In the genomic region with DNA sequence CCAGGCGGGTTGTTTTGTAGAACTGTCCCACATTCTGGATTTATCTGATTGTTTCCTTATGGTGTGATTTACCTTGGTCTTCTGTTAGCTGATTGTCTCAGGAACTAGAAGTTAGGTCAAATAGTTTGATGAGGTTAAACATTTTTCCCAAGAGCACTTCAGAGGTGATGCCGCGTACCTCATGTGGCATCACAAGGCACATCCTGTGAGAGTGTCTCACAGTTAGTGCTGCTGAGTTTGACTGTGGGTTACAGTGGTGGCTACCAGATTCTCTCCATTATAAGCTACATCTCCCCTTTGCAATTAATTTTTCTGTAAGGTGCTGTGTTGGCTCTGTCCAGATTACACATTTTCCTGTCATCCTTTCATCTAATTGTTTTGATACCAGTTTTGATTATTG, we compare ENCODE assay signal across 17 cellular contexts. TPM values are rescaled to one million over a fixed set of nuclear protein-coding genes. Genes with fewer than 3 reads are reported as not detected.
A peak's percentile ranks its signal among the peaks of the same experiment; 100 is the strongest.
DNase-seq lines count a peak whose midpoint lies in the region; ATAC-seq and TF ChIP-seq lines count a peak whose summit lies in the region.
"Had no signal": no experiment of that assay in that cellular context is flagged by ENCODE, and none has a peak within 500 bp of the region (broad histone marks: within the 10 kb centered on the region; RNA-seq: fewer than 3 reads in every experiment).

No MANE protein-coding gene starts in this region.

- H3K27me3 ChIP-seq in CD4-positive, CD25-positive, alpha-beta regulatory T cell (ENCODE audit: control insufficient read depth, insufficient read depth, low read length) = no peaks in the 10 kb centered on the region
- no peaks in the 10 kb centered on the region for H3K27me3 ChIP-seq in naive thymus-derived CD4-positive, alpha-beta T cell (ENCODE audit: control insufficient read depth in 2 of 2, insufficient read depth in 2 of 2, low read length in 2 of 2)
- H3K27me3 ChIP-seq: BLaER1 had no signal

- peaks cover 7% of the 10 kb centered on the region for H3K4me1 Mint-ChIP-seq in activated CD8-positive, alpha-beta T cell treated with anti-CD3 and anti-CD28 coated beads for 36 hours (ENCODE audit: low read depth)
- peaks cover 14% of the 10 kb centered on the region for H3K4me1 Mint-ChIP-seq in activated CD8-positive, alpha-beta T cell treated with anti-CD3 and anti-CD28 coated beads, Interleukin-2, amount 10 ng/mL, durations not matched to agents 7 days and 5 days (ENCODE audit: low read depth)
- peaks cover 0 to 16% (median 3%) of the 10 kb centered on the region in 4 donors for H3K4me1 Mint-ChIP-seq in CD4-positive, CD25-positive, alpha-beta regulatory T cell
- no peaks in the 10 kb centered on the region for H3K4me1 Mint-ChIP-seq in WTC11
- H3K4me1 Mint-ChIP-seq in naive thymus-derived CD4-positive, alpha-beta T cell = peaks cover 7 to 9% (median 8%) of the 10 kb centered on the region in 7 donors

- ATAC-seq in activated CD8-positive, alpha-beta T cell treated with anti-CD3 and anti-CD28 coated beads for 36 hours = no peak
- no peak for ATAC-seq in activated CD8-positive, alpha-beta T cell treated with anti-CD3 and anti-CD28 coated beads, Interleukin-2, amount 10 ng/mL, durations not matched to agents 7 days and 5 days
- ATAC-seq in CD4-positive, CD25-positive, alpha-beta regulatory T cell (ENCODE audit: low read depth in 2 of 2) = no peak
- ATAC-seq in WTC11 = no peak
- no peak for ATAC-seq in naive thymus-derived CD4-positive, alpha-beta T cell
- ATAC-seq in HG03039 (IDR thresholded peaks at IDR 0.05; ENCODE audit: unreplicated experiment) = no peak
- ATAC-seq: GM12878, HCT116 had no signal

- POLR2A ChIA-PET in activated CD8-positive, alpha-beta T cell treated with anti-CD3 and anti-CD28 coated beads for 36 hours (lab: Charles Lee) = interaction anchor here (2.9 kb wide), 1 partner anchor 12 kb away, joined by 9 read pairs; no protein-coding TSS in a partner anchor
- POLR2A ChIA-PET in activated CD8-positive, alpha-beta T cell treated with anti-CD3 and anti-CD28 coated beads, Interleukin-2, amount 10 ng/mL, durations not matched to agents 7 days and 5 days (lab: Charles Lee) = interaction anchor here (0.9 to 1.6 kb wide), 3 partner anchors 13 to 39 kb away, joined by 3 read pairs; a partner anchor contains a TSS
- POLR2A ChIA-PET in WTC11 (lab: Charles Lee) = interaction anchor here (0.7 to 1.0 kb wide), 2 partner anchors 26 to 115 kb away, joined by 4 to 8 read pairs; no protein-coding TSS in a partner anchor
- POLR2A ChIA-PET in naive thymus-derived CD4-positive, alpha-beta T cell (lab: Charles Lee) = interaction anchor here (1.8 kb wide), 1 partner anchor 102 kb away, joined by 6 read pairs; a partner anchor contains a TSS

- peaks cover 42% of the 10 kb centered on the region for H3K36me3 ChIP-seq in CD4-positive, CD25-positive, alpha-beta regulatory T cell (ENCODE audit: control insufficient read depth, insufficient read depth, low read length)
- H3K36me3 ChIP-seq in naive thymus-derived CD4-positive, alpha-beta T cell (ENCODE audit: control insufficient read depth in 2 of 3, insufficient read depth in 3 of 3, low read length in 3 of 3) = peaks cover 0 to 48% (median 4%) of the 10 kb centered on the region in 3 experiments

- no peak overlapping the region for H3K4me3 Mint-ChIP-seq in activated CD8-positive, alpha-beta T cell treated with anti-CD3 and anti-CD28 coated beads for 36 hours
- H3K4me3 Mint-ChIP-seq in activated CD8-positive, alpha-beta T cell treated with anti-CD3 and anti-CD28 coated beads, Interleukin-2, amount 10 ng/mL, durations not matched to agents 7 days and 5 days = no peak overlapping the region
- no peak overlapping the region for H3K4me3 Mint-ChIP-seq in CD4-positive, CD25-positive, alpha-beta regulatory T cell
- no peak overlapping the region for H3K4me3 Mint-ChIP-seq in WTC11
- H3K4me3 Mint-ChIP-seq in naive thymus-derived CD4-positive, alpha-beta T cell = no peak overlapping the region

- no peaks in the 10 kb centered on the region for H3K9me3 ChIP-seq in CD4-positive, CD25-positive, alpha-beta regulatory T cell (ENCODE audit: control insufficient read depth in 2 of 2, low read length in 2 of 2)
- no peaks in the 10 kb centered on the region for H3K9me3 ChIP-seq in naive thymus-derived CD4-positive, alpha-beta T cell (ENCODE audit: control insufficient read depth in 2 of 3, low read length in 3 of 3)
- H3K9me3 ChIP-seq: BLaER1 had no signal

- H3K9me3 Mint-ChIP-seq in activated CD8-positive, alpha-beta T cell treated with anti-CD3 and anti-CD28 coated beads for 36 hours = no peaks in the 10 kb centered on the region
- no peaks in the 10 kb centered on the region for H3K9me3 Mint-ChIP-seq in activated CD8-positive, alpha-beta T cell treated with anti-CD3 and anti-CD28 coated beads, Interleukin-2, amount 10 ng/mL, durations not matched to agents 7 days and 5 days (ENCODE audit: insufficient read depth)
- no peaks in the 10 kb centered on the region for H3K9me3 Mint-ChIP-seq in CD4-positive, CD25-positive, alpha-beta regulatory T cell
- no peaks in the 10 kb centered on the region for H3K9me3 Mint-ChIP-seq in WTC11
- no peaks in the 10 kb centered on the region for H3K9me3 Mint-ChIP-seq in naive thymus-derived CD4-positive, alpha-beta T cell

- H3K4me1 ChIP-seq in CD4-positive, CD25-positive, alpha-beta regulatory T cell (ENCODE audit: control insufficient read depth, insufficient read depth, low read length, poor library complexity, severe bottlenecking) = no peaks in the 10 kb centered on the region
- no peaks in the 10 kb centered on the region for H3K4me1 ChIP-seq in naive thymus-derived CD4-positive, alpha-beta T cell (ENCODE audit: control insufficient read depth in 2 of 2, insufficient read depth in 2 of 2, low read length in 2 of 2)

- no peak for TF ChIP-seq CTCF in activated CD8-positive, alpha-beta T cell treated with anti-CD3 and anti-CD28 coated beads for 36 hours (IDR thresholded peaks at IDR 0.05)
- TF ChIP-seq CTCF in WTC11 (IDR thresholded peaks at IDR 0.05) = no peak

- intact Hi-C loops in activated CD8-positive, alpha-beta T cell treated with anti-CD3 and anti-CD28 coated beads for 36 hours (cut with micrococcal nuclease) = no loop called here
- intact Hi-C loops in naive thymus-derived CD4-positive, alpha-beta T cell (cut with micrococcal nuclease) = no loop called here

- CTCF ChIA-PET in activated CD8-positive, alpha-beta T cell treated with anti-CD3 and anti-CD28 coated beads for 36 hours (lab: Charles Lee) = interaction anchor here (0.6 to 1.5 kb wide), 5 partner anchors 11 to 152 kb away, joined by 3 to 4 read pairs (median 3); no protein-coding TSS in a partner anchor
- CTCF ChIA-PET in activated CD8-positive, alpha-beta T cell treated with anti-CD3 and anti-CD28 coated beads, Interleukin-2, amount 10 ng/mL, durations not matched to agents 7 days and 5 days (lab: Charles Lee) = interaction anchor here (0.8 to 1.4 kb wide), 4 partner anchors 17 to 104 kb away, joined by 3 to 8 read pairs (median 4); no protein-coding TSS in a partner anchor
- CTCF ChIA-PET in WTC11 (lab: Charles Lee) = interaction anchor here (0.8 to 2.7 kb wide), 4 partner anchors 10 to 115 kb away, joined by 3 to 11 read pairs (median 4); no protein-coding TSS in a partner anchor
- CTCF ChIA-PET in naive thymus-derived CD4-positive, alpha-beta T cell (lab: Charles Lee) = interaction anchor here (0.6 to 1.2 kb wide), 5 partner anchors 10 to 115 kb away, joined by 3 to 4 read pairs (median 3); a partner anchor contains a TSS

- H3K27me3 Mint-ChIP-seq in activated CD8-positive, alpha-beta T cell treated with anti-CD3 and anti-CD28 coated beads for 36 hours = no peaks in the 10 kb centered on the region
- no peaks in the 10 kb centered on the region for H3K27me3 Mint-ChIP-seq in activated CD8-positive, alpha-beta T cell treated with anti-CD3 and anti-CD28 coated beads, Interleukin-2, amount 10 ng/mL, durations not matched to agents 7 days and 5 days (ENCODE audit: low read depth)
- no peaks in the 10 kb centered on the region for H3K27me3 Mint-ChIP-seq in CD4-positive, CD25-positive, alpha-beta regulatory T cell
- no peaks in the 10 kb centered on the region for H3K27me3 Mint-ChIP-seq in WTC11 (ENCODE audit: low read depth)
- H3K27me3 Mint-ChIP-seq in naive thymus-derived CD4-positive, alpha-beta T cell = no peaks in the 10 kb centered on the region

- no peak for DNase-seq in activated CD8-positive, alpha-beta T cell treated with anti-CD3 and anti-CD28 coated beads for 36 hours
- no peak for DNase-seq in activated CD8-positive, alpha-beta T cell treated with anti-CD3 and anti-CD28 coated beads, Interleukin-2, amount 10 ng/mL, durations not matched to agents 7 days and 5 days
- no peak for DNase-seq in CD4-positive, CD25-positive, alpha-beta regulatory T cell
- DNase-seq in WTC11 (ENCODE audit: low spot score) (no peak), NCI-H69 (lab: John Stamatoyannopoulos, UW) (no peak), NCI-H1417 (lab: John Stamatoyannopoulos, UW) (no peak)
- DNase-seq in naive thymus-derived CD4-positive, alpha-beta T cell = no peak
- DNase-seq: Calu3, DMS 273 treated with DMSO at 0.1 percent for 48 hours had no signal

- H3K36me3 Mint-ChIP-seq in activated CD8-positive, alpha-beta T cell treated with anti-CD3 and anti-CD28 coated beads for 36 hours (ENCODE audit: low read depth) = peaks cover 35% of the 10 kb centered on the region
- H3K36me3 Mint-ChIP-seq in activated CD8-positive, alpha-beta T cell treated with anti-CD3 and anti-CD28 coated beads, Interleukin-2, amount 10 ng/mL, durations not matched to agents 7 days and 5 days (ENCODE audit: low read depth) = peaks cover 51% of the 10 kb centered on the region
- H3K36me3 Mint-ChIP-seq in CD4-positive, CD25-positive, alpha-beta regulatory T cell = peaks cover 15% of the 10 kb centered on the region
- peaks cover 6% of the 10 kb centered on the region; the same call in 1 of the 2 replicates for H3K36me3 Mint-ChIP-seq in WTC11
- H3K36me3 Mint-ChIP-seq in naive thymus-derived CD4-positive, alpha-beta T cell = peaks cover 0 to 13% (median 0%) of the 10 kb centered on the region in 5 donors

- peak overlapping the region; percentile 46 for H3K27ac Mint-ChIP-seq in activated CD8-positive, alpha-beta T cell treated with anti-CD3 and anti-CD28 coated beads for 36 hours
- H3K27ac Mint-ChIP-seq in activated CD8-positive, alpha-beta T cell treated with anti-CD3 and anti-CD28 coated beads, Interleukin-2, amount 10 ng/mL, durations not matched to agents 7 days and 5 days = no peak overlapping the region
- peak overlapping the region in 2 of 3 donors; percentile 64 to 78 for H3K27ac Mint-ChIP-seq in CD4-positive, CD25-positive, alpha-beta regulatory T cell
- H3K27ac Mint-ChIP-seq in WTC11 = 0 out of 2 replicates have a peak overlapping the region, but pooled peaks have one; percentile 57
- peak overlapping the region in 6 of 9 donors; percentile 1 to 61 (median 5) for H3K27ac Mint-ChIP-seq in naive thymus-derived CD4-positive, alpha-beta T cell

- H3K27ac ChIP-seq in CD4-positive, CD25-positive, alpha-beta regulatory T cell (ENCODE audit: insufficient read depth, low read length, poor library complexity, severe bottlenecking) = no peak overlapping the region
- H3K27ac ChIP-seq in naive thymus-derived CD4-positive, alpha-beta T cell (ENCODE audit: low read depth, low read length) = no peak overlapping the region
- H3K27ac ChIP-seq: 22Rv1, BLaER1, HL-60 had no signal

- H3K4me3 ChIP-seq in CD4-positive, CD25-positive, alpha-beta regulatory T cell (ENCODE audit: low read depth, low read length) = no peak overlapping the region
- H3K4me3 ChIP-seq in naive thymus-derived CD4-positive, alpha-beta T cell (ENCODE audit: low read length) = no peak overlapping the region
- H3K4me3 ChIP-seq: BLaER1, GM12878 had no signal

RNA-seq across cellular contexts. Expression of a gene that starts 12.6 kb away (rescaled TPM):
- 10 to 100 TPM; 78.8 to 83.5 TPM for total RNA-seq in activated CD8-positive, alpha-beta T cell treated with anti-CD3 and anti-CD28 coated beads for 36 hours
- total RNA-seq in activated CD8-positive, alpha-beta T cell treated with anti-CD3 and anti-CD28 coated beads, Interleukin-2, amount 10 ng/mL, durations not matched to agents 7 days and 5 days = 10 to 100 TPM; 48.4 to 49.7 TPM
- 21.1 TPM for total RNA-seq in CD4-positive, CD25-positive, alpha-beta regulatory T cell
- 10 to 100 TPM; 59.7 to 72.3 (median 66.8) TPM for polyA plus RNA-seq in CD4-positive, CD25-positive, alpha-beta regulatory T cell
- total RNA-seq in WTC11 (2021) = 83.0 to 95.5 TPM (median 90.8 TPM) in 3 replicates
- total RNA-seq in naive thymus-derived CD4-positive, alpha-beta T cell = 10 to 100 TPM; 17.7 to 61.2 (median 58.0) TPM
- polyA plus RNA-seq in naive thymus-derived CD4-positive, alpha-beta T cell = 10 to 100 TPM; 67.3 to 72.6 TPM

RNA-seq across cellular contexts. Expression of a gene that starts 21.2 kb away (rescaled TPM):
- 10 to 100 TPM; 52.4 to 61.1 TPM for total RNA-seq in activated CD8-positive, alpha-beta T cell treated with anti-CD3 and anti-CD28 coated beads for 36 hours
- total RNA-seq in activated CD8-positive, alpha-beta T cell treated with anti-CD3 and anti-CD28 coated beads, Interleukin-2, amount 10 ng/mL, durations not matched to agents 7 days and 5 days = 10 to 100 TPM; 53.7 to 55.2 TPM
- 89.9 TPM for total RNA-seq in CD4-positive, CD25-positive, alpha-beta regulatory T cell
- 1 to 10 TPM; 2.3 to 3.8 (median 3.1) TPM for polyA plus RNA-seq in CD4-positive, CD25-positive, alpha-beta regulatory T cell
- 11.1 to 14.7 TPM (median 12.3 TPM) in 3 replicates for total RNA-seq in WTC11 (2021)
- 100 to 1,000 TPM in 1 of 5 experiments, 10 to 100 TPM in 4; 54.9 to 106 (median 68.0) TPM for total RNA-seq in naive thymus-derived CD4-positive, alpha-beta T cell
- polyA plus RNA-seq in naive thymus-derived CD4-positive, alpha-beta T cell = 1 to 10 TPM; 2.5 to 3.3 TPM

RNA-seq across cellular contexts. Expression of a gene that starts 38.4 kb away (rescaled TPM):
- total RNA-seq in activated CD8-positive, alpha-beta T cell treated with anti-CD3 and anti-CD28 coated beads for 36 hours = 100 to 1,000 TPM; 205 to 208 TPM
- total RNA-seq in activated CD8-positive, alpha-beta T cell treated with anti-CD3 and anti-CD28 coated beads, Interleukin-2, amount 10 ng/mL, durations not matched to agents 7 days and 5 days = 100 to 1,000 TPM; 317 to 321 TPM
- total RNA-seq in CD4-positive, CD25-positive, alpha-beta regulatory T cell = 203 TPM
- polyA plus RNA-seq in CD4-positive, CD25-positive, alpha-beta regulatory T cell = 100 to 1,000 TPM; 294 to 384 (median 336) TPM
- total RNA-seq in WTC11 (2021) = 127 to 143 TPM (median 133 TPM) in 3 replicates
- 100 to 1,000 TPM; 128 to 273 (median 129) TPM for total RNA-seq in naive thymus-derived CD4-positive, alpha-beta T cell
- polyA plus RNA-seq in naive thymus-derived CD4-positive, alpha-beta T cell = 100 to 1,000 TPM; 205 to 212 TPM

RNA-seq across cellular contexts. Expression of a gene that starts 39.0 kb away (rescaled TPM):
- total RNA-seq in activated CD8-positive, alpha-beta T cell treated with anti-CD3 and anti-CD28 coated beads for 36 hours = 10 to 100 TPM; 57.5 to 58.3 TPM
- 10 to 100 TPM; 83.2 to 85.6 TPM for total RNA-seq in activated CD8-positive, alpha-beta T cell treated with anti-CD3 and anti-CD28 coated beads, Interleukin-2, amount 10 ng/mL, durations not matched to agents 7 days and 5 days
- 44.7 TPM for total RNA-seq in CD4-positive, CD25-positive, alpha-beta regulatory T cell
- polyA plus RNA-seq in CD4-positive, CD25-positive, alpha-beta regulatory T cell = 10 to 100 TPM; 50.2 to 69.0 (median 60.5) TPM
- total RNA-seq in WTC11 (2021) = 49.0 to 57.9 TPM (median 55.9 TPM) in 3 replicates
- total RNA-seq in naive thymus-derived CD4-positive, alpha-beta T cell = 10 to 100 TPM; 31.6 to 67.4 (median 36.8) TPM
- polyA plus RNA-seq in naive thymus-derived CD4-positive, alpha-beta T cell = 10 to 100 TPM; 44.3 to 69.5 TPM

RNA-seq across cellular contexts. Expression of a gene that starts 48.8 kb away (rescaled TPM):
- total RNA-seq in activated CD8-positive, alpha-beta T cell treated with anti-CD3 and anti-CD28 coated beads for 36 hours = not detected
- not detected for total RNA-seq in activated CD8-positive, alpha-beta T cell treated with anti-CD3 and anti-CD28 coated beads, Interleukin-2, amount 10 ng/mL, durations not matched to agents 7 days and 5 days
- not detected for total RNA-seq in CD4-positive, CD25-positive, alpha-beta regulatory T cell
- not detected for polyA plus RNA-seq in CD4-positive, CD25-positive, alpha-beta regulatory T cell
- total RNA-seq in WTC11 (2021) = not detected in 3 replicates
- total RNA-seq in naive thymus-derived CD4-positive, alpha-beta T cell = not detected
- not detected for polyA plus RNA-seq in naive thymus-derived CD4-positive, alpha-beta T cell
- total RNA-seq: A673, Daoy, GM12878 had no signal
